Comparison of ENCODE assay signal across 15 cellular contexts in the genomic region with DNA sequence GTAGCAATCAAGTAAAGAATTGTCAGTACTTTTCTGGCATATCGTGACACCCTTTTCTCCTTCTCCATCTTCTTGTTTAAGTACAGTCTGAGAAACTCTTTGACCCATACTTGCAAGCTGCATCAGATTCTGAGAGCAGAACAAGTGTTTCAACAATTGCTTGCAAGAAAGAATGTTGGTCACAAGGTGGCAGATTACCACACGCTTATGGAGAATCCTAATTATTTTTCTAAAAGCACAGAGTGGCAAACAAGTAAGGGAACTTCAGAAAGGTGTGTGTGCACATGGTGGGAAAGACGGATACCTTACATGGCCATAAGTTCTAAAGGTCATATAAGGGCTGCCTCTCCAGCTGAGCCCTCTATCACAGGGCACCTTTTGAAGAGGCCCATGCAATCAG.
DNase-seq lines count a peak whose midpoint lies in the region; ATAC-seq, FAIRE-seq and TF ChIP-seq lines count a peak whose summit lies in the region.
"Had no signal": no experiment of that assay in that cellular context is flagged by ENCODE, and none has a peak within 500 bp of the region (broad histone marks: within the 10 kb centered on the region; RNA-seq: fewer than 3 reads in every experiment).

No MANE protein-coding gene starts in this region.

- TF ChIP-seq RAD21 in liver (IDR thresholded peaks at IDR 0.05) = peak; percentile 47 to 61

- H3K27ac ChIP-seq in liver (ENCODE audit: low read depth in 1 of 2, low read length in 2 of 2) (no peak overlapping the region), right lobe of liver (no peak overlapping the region), astrocyte (ENCODE audit: low read depth, low read length) (no peak overlapping the region)
- H3K27ac ChIP-seq: BLaER1 had no signal

- H3K4me1 Mint-ChIP-seq in astrocyte (ENCODE audit: low read depth, unreplicated experiment) (no peaks in the 10 kb centered on the region), T-helper 17 cell (no peaks in the 10 kb centered on the region)
- H3K4me1 Mint-ChIP-seq: memory B cell had no signal

- TF ChIP-seq CTCF in liver (IDR thresholded peaks at IDR 0.05; ENCODE audit: low read depth, low read length, missing input control) (no peak), right lobe of liver (IDR thresholded peaks at IDR 0.05) (peak in 2 of 4 donors; percentile 14 to 33), astrocyte (IDR thresholded peaks at IDR 0.05; ENCODE audit: insufficient read depth, low read depth, low read length) (peak; percentile 9), foreskin fibroblast (IDR thresholded peaks at IDR 0.05; ENCODE audit: low read depth, low read length) (peak; percentile 10)

- H3K27me3 Mint-ChIP-seq in astrocyte (ENCODE audit: low read depth, unreplicated experiment) (no peaks in the 10 kb centered on the region), T-helper 17 cell (no peaks in the 10 kb centered on the region)
- H3K27me3 Mint-ChIP-seq: effector memory CD8-positive, alpha-beta T cell; memory B cell; stimulated activated naive CD8-positive, alpha-beta T cell treated with anti-CD3 and anti-CD28 coated beads, Interleukin-15, Interleukin-2, amounts not matched to agents 100 ng/mL and 50 ng/mL, for 24 hours had no signal

- intact Hi-C loops in right lobe of liver (cut with DNase I) = no loop called here

- ATAC-seq in right lobe of liver = no peak
- ATAC-seq in T-helper 17 cell = no peak
- ATAC-seq in HG03175 (IDR thresholded peaks at IDR 0.05; ENCODE audit: unreplicated experiment) = no peak
- ATAC-seq: effector memory CD8-positive, alpha-beta T cell had no signal

- no peaks in the 10 kb centered on the region for H3K36me3 Mint-ChIP-seq in astrocyte (ENCODE audit: low read depth, unreplicated experiment)
- H3K36me3 Mint-ChIP-seq in T-helper 17 cell (ENCODE audit: low read depth) = no peaks in the 10 kb centered on the region
- H3K36me3 Mint-ChIP-seq: memory B cell had no signal

- no peaks in the 10 kb centered on the region for H4K20me1 ChIP-seq in astrocyte (ENCODE audit: insufficient read depth, low read length)
- H4K20me1 ChIP-seq: BLaER1 had no signal

- H3K4me3 Mint-ChIP-seq in astrocyte (ENCODE audit: unreplicated experiment) (no peak overlapping the region), T-helper 17 cell (no peak overlapping the region)
- H3K4me3 Mint-ChIP-seq: effector memory CD8-positive, alpha-beta T cell; memory B cell; stimulated activated naive CD8-positive, alpha-beta T cell treated with anti-CD3 and anti-CD28 coated beads, Interleukin-15, Interleukin-2, amounts not matched to agents 100 ng/mL and 50 ng/mL, for 24 hours had no signal

- no peak overlapping the region for H2AFZ ChIP-seq in astrocyte (ENCODE audit: low read depth, low read length)

- H3K9ac ChIP-seq in liver (ENCODE audit: low read depth in 1 of 2, low read length in 2 of 2) (no peak overlapping the region), astrocyte (ENCODE audit: low read length) (no peak overlapping the region)
- H3K9ac ChIP-seq: BLaER1 had no signal

- H3K9me3 ChIP-seq in liver (ENCODE audit: control insufficient read depth in 4 of 4, low read length in 3 of 4) = no peaks in the 10 kb centered on the region
- H3K9me3 ChIP-seq in right lobe of liver = no peaks in the 10 kb centered on the region
- no peaks in the 10 kb centered on the region for H3K9me3 ChIP-seq in astrocyte (ENCODE audit: insufficient read depth, low read depth, low read length)
- H3K9me3 ChIP-seq in T-helper 17 cell (ENCODE audit: control insufficient read depth, low read length, poor library complexity, severe bottlenecking) = no peaks in the 10 kb centered on the region
- H3K9me3 ChIP-seq: BLaER1 had no signal

- H3K27ac Mint-ChIP-seq in astrocyte (ENCODE audit: unreplicated experiment) = no peak overlapping the region
- no peak overlapping the region for H3K27ac Mint-ChIP-seq in T-helper 17 cell
- H3K27ac Mint-ChIP-seq: effector memory CD8-positive, alpha-beta T cell; memory B cell; stimulated activated naive CD8-positive, alpha-beta T cell treated with anti-CD3 and anti-CD28 coated beads, Interleukin-15, Interleukin-2, amounts not matched to agents 100 ng/mL and 50 ng/mL, for 24 hours had no signal

- 40% methylated on average over 3 of the region's 3 CpGs for WGBS in liver
- WGBS in right lobe of liver (ENCODE audit: insufficient coverage, low coverage, low lambda C conversion rate, missing lambda C conversion rate) = 10% methylated on average over 3 of the region's 3 CpGs

- H3K27me3 ChIP-seq in liver (ENCODE audit: control insufficient read depth in 4 of 4, insufficient read depth in 4 of 4, low read length in 3 of 4) (peaks cover 0 to under 1% (median 0%) of the 10 kb centered on the region in 4 donors), right lobe of liver (no peaks in the 10 kb centered on the region), astrocyte (ENCODE audit: insufficient read depth, low read length) (no peaks in the 10 kb centered on the region)

- no peak overlapping the region for H3K4me2 ChIP-seq in astrocyte (ENCODE audit: low read length)
- H3K4me2 ChIP-seq: BLaER1 had no signal

- peak; percentile 50 for FAIRE-seq in astrocyte (lab: Jason Lieb, UNC)

- no peaks in the 10 kb centered on the region for H3K36me3 ChIP-seq in liver (ENCODE audit: control insufficient read depth in 4 of 4, insufficient read depth in 3 of 4, low read depth in 1 of 4, low read length in 3 of 4)
- H3K36me3 ChIP-seq in right lobe of liver = no peaks in the 10 kb centered on the region
- H3K36me3 ChIP-seq in astrocyte (ENCODE audit: insufficient read depth, low read length) = no peaks in the 10 kb centered on the region
- H3K36me3 ChIP-seq: BLaER1 had no signal

- H3K4me3 ChIP-seq in liver (ENCODE audit: low read depth in 1 of 3, low read length in 3 of 3) (no peak overlapping the region), right lobe of liver (no peak overlapping the region), astrocyte (ENCODE audit: insufficient read depth, low read depth, low read length) (no peak overlapping the region), foreskin fibroblast (ENCODE audit: low read depth in 1 of 2, low read length in 2 of 2) (no peak overlapping the region)
- H3K4me3 ChIP-seq: BLaER1 had no signal

- no peaks in the 10 kb centered on the region for H3K9me3 Mint-ChIP-seq in astrocyte (ENCODE audit: unreplicated experiment)
- H3K9me3 Mint-ChIP-seq: effector memory CD8-positive, alpha-beta T cell; memory B cell; stimulated activated naive CD8-positive, alpha-beta T cell treated with anti-CD3 and anti-CD28 coated beads, Interleukin-15, Interleukin-2, amounts not matched to agents 100 ng/mL and 50 ng/mL, for 24 hours had no signal

- no peaks in the 10 kb centered on the region for H3K79me2 ChIP-seq in astrocyte (ENCODE audit: insufficient read depth, low read length)

- DNase-seq in right lobe of liver (no peak), astrocyte (ENCODE audit: low read depth) (peak; percentile 20), foreskin fibroblast (peak in 1 of 2 donors; percentile 6), T-helper 17 cell (no peak), NCI-H2029 treated with DMSO at 0.1 percent for 48 hours (lab: John Stamatoyannopoulos, UW) (no peak)
- DNase-seq in activated naive CD4-positive, alpha-beta T cell (lab: John Stamatoyannopoulos, UW) = no peak
- DNase-seq: activated CD4-positive, alpha-beta T cell treated with anti-CD3 and anti-CD28 coated beads for 4 hours; effector memory CD8-positive, alpha-beta T cell; hypothalamus; T-helper 1 cell had no signal

- H3K4me1 ChIP-seq in liver (ENCODE audit: control insufficient read depth in 4 of 4, insufficient read depth in 4 of 4, low read length in 3 of 4) = no peaks in the 10 kb centered on the region
- no peaks in the 10 kb centered on the region for H3K4me1 ChIP-seq in right lobe of liver
- no peaks in the 10 kb centered on the region for H3K4me1 ChIP-seq in astrocyte (ENCODE audit: insufficient read depth, low read length)
- H3K4me1 ChIP-seq: BLaER1 had no signal

- no peak for TF ChIP-seq POLR2A in right lobe of liver (IDR thresholded peaks at IDR 0.05)

TF ChIP-seq in liver, 16 proteins besides CTCF, POLR2A, EP300 and RAD21 (continues in another document):
- TF ChIP-seq FOXA2 (IDR thresholded peaks at IDR 0.05) (no peak), HNF4G (IDR thresholded peaks at IDR 0.05) (no peak), YY1 (IDR thresholded peaks at IDR 0.05) (no peak), TAF1 (conservative IDR thresholded peaks at IDR 0.05) (no peak), RXRA (IDR thresholded peaks at IDR 0.05) (no peak), EGR1 (IDR thresholded peaks at IDR 0.05; ENCODE audit: low read depth in 2 of 2) (no peak), MAX (IDR thresholded peaks at IDR 0.05) (no peak), HNF4A (conservative IDR thresholded peaks at IDR 0.05) (no peak)
- TF ChIP-seq, protein P1, sequence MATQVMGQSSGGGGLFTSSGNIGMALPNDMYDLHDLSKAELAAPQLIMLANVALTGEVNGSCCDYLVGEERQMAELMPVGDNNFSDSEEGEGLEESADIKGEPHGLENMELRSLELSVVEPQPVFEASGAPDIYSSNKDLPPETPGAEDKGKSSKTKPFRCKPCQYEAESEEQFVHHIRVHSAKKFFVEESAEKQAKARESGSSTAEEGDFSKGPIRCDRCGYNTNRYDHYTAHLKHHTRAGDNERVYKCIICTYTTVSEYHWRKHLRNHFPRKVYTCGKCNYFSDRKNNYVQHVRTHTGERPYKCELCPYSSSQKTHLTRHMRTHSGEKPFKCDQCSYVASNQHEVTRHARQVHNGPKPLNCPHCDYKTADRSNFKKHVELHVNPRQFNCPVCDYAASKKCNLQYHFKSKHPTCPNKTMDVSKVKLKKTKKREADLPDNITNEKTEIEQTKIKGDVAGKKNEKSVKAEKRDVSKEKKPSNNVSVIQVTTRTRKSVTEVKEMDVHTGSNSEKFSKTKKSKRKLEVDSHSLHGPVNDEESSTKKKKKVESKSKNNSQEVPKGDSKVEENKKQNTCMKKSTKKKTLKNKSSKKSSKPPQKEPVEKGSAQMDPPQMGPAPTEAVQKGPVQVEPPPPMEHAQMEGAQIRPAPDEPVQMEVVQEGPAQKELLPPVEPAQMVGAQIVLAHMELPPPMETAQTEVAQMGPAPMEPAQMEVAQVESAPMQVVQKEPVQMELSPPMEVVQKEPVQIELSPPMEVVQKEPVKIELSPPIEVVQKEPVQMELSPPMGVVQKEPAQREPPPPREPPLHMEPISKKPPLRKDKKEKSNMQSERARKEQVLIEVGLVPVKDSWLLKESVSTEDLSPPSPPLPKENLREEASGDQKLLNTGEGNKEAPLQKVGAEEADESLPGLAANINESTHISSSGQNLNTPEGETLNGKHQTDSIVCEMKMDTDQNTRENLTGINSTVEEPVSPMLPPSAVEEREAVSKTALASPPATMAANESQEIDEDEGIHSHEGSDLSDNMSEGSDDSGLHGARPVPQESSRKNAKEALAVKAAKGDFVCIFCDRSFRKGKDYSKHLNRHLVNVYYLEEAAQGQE (IDR thresholded peaks at IDR 0.05) = no peak
